In the genomic region with DNA sequence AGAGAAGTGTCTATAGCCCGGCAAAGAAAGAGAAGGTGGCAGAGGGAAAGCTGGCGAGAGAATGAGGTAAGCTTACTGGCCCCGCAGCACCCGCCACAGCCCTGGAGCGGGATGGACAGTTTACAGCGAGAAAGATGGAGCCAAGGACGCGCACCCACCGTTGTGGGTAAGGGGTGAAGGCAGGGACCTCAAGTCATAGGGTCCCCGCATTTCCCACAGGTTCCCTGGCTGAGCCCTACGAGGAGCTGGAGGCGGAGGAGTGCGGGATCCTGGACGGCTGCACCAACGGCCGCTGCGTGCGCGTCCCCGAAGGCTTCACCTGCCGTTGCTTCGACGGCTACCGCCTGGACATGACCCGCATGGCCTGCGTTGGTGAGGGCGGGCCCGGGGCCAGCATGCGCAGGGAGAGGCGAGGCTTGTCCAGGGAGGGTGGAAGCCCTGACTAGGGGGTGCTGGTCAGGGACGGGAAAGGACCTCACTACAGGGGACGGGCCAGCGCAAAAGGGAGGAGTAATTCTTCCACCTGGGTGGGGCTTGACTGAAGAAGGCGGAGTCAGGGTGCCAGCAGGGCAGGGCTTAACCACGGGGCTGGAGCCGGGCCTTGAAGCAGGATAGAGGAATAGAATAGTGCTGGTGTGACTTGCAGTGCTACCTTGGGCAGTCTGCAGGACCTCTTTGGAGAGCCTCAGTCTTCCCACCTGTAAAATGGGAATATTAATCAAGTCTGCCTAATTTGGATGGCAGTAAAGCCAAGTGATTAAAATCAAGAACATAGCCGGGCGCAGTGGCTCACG, we compare ENCODE assay signal across 26 cellular contexts. TPM values are rescaled to one million over a fixed set of nuclear protein-coding genes. Genes with fewer than 3 reads are reported as not detected.
DNase-seq lines count a peak whose midpoint lies in the region; ATAC-seq, FAIRE-seq and TF ChIP-seq lines count a peak whose summit lies in the region.
"Had no signal": no experiment of that assay in that cellular context is flagged by ENCODE, and none has a peak within 500 bp of the region (broad histone marks: within the 10 kb centered on the region; RNA-seq: fewer than 3 reads in every experiment).

No MANE protein-coding gene starts in this region.

- H3K4me3 ChIP-seq in IMR-90 (ENCODE audit: insufficient read depth, low read depth, low read length) (no peak overlapping the region), H1 (ENCODE audit: extremely low read depth in 1 of 4, insufficient read depth in 2 of 4, low read depth in 3 of 4, low read length in 4 of 4) (no peak overlapping the region), trophoblast cell (ENCODE audit: low read depth, low read length) (peak overlapping the region; percentile 18), GM23248 (no peak overlapping the region)
- H3K4me3 ChIP-seq: thoracic aorta had no signal

- no peak overlapping the region for H2BK15ac ChIP-seq in IMR-90 (ENCODE audit: low read depth, low read length)
- H2BK15ac ChIP-seq in H1 (ENCODE audit: low read length): no peak overlapping the region

- TF ChIP-seq POLR2A in IMR-90 (IDR thresholded peaks at IDR 0.05; ENCODE audit: low read depth, low read length) (no peak), H1 (IDR thresholded peaks at IDR 0.05; ENCODE audit: control extremely low read depth in 1 of 2, low read depth in 2 of 2, low read length in 2 of 2) (no peak)

- H4K20me1 ChIP-seq in IMR-90 (ENCODE audit: insufficient read depth, low read length) (peaks cover 7% of the 10 kb centered on the region; the same call in 1 of the 2 replicates), H1 (replicated peaks in 1 of 2; ENCODE audit: control insufficient read depth in 1 of 2, insufficient read depth in 2 of 2, low read length in 2 of 2) (peaks cover 2% of the 10 kb centered on the region in 2 experiments), GM23248 (ENCODE audit: insufficient read depth) (no peaks in the 10 kb centered on the region)

- no peak overlapping the region for H2BK120ac ChIP-seq in IMR-90 (ENCODE audit: low read depth, low read length)
- H2BK120ac ChIP-seq in H1 (replicated peaks; ENCODE audit: low read depth, low read length): no peak overlapping the region
- no peak overlapping the region for H2BK120ac ChIP-seq in trophoblast cell (ENCODE audit: insufficient read depth, low read length, poor library complexity)

- H3K27ac ChIP-seq in IMR-90 (ENCODE audit: insufficient read depth, low read length) (no peak overlapping the region), H1 (ENCODE audit: low read depth, low read length) (no peak overlapping the region), trophoblast cell (ENCODE audit: low read depth, low read length) (no peak overlapping the region), GM23248 (no peak overlapping the region)
- H3K27ac ChIP-seq: parathyroid adenoma, thoracic aorta had no signal

- POLR2A ChIA-PET in IMR-90 (lab: Charles Lee; ENCODE audit: unreplicated experiment) (no interaction called here), H1 (lab: Charles Lee; ENCODE audit: partially characterized antibody) (interaction anchor here (1.0 to 1.2 kb wide), 2 partner anchors 24 to 504 kb away, joined by 3 to 8 read pairs; no protein-coding TSS in a partner anchor)

- FAIRE-seq in H1 (lab: Jason Lieb, UNC): no peak
- FAIRE-seq: urothelium cell line had no signal

- no peak for ATAC-seq in Right ventricle myocardium inferior
- ATAC-seq in IMR-90 (ENCODE audit: low read depth): no peak
- ATAC-seq in GM21360 (IDR thresholded peaks at IDR 0.05; ENCODE audit: unreplicated experiment): no peak
- ATAC-seq: effector memory CD8-positive, alpha-beta T cell had no signal

- peaks cover 0 to 7% of the 10 kb centered on the region in 2 experiments; a peak in 1 of 4 replicates for H3K79me1 ChIP-seq in IMR-90 (ENCODE audit: low read depth in 1 of 2, low read length in 2 of 2)
- H3K79me1 ChIP-seq in H1 (ENCODE audit: low read depth, low read length): no peaks in the 10 kb centered on the region
- H3K79me1 ChIP-seq in trophoblast cell (ENCODE audit: low read length): peaks cover 30% of the 10 kb centered on the region

- H3K9ac ChIP-seq in IMR-90 (ENCODE audit: low read depth, low read length) (no peak overlapping the region), H1 (replicated peaks in 1 of 4; ENCODE audit: extremely low read depth in 1 of 4, low read depth in 3 of 4, low read length in 3 of 4) (no peak overlapping the region), trophoblast cell (ENCODE audit: low read length) (no peak overlapping the region), GM23248 (no peak overlapping the region)
- H3K9ac ChIP-seq: parathyroid adenoma had no signal

- H3K23me2 ChIP-seq in H1 (ENCODE audit: low read depth, low read length): peaks cover 2% of the 10 kb centered on the region; the same call in 1 of the 2 replicates

- intact Hi-C loops in Right ventricle myocardium inferior (cut with DNase I): no loop called here
- intact Hi-C loops in cardiac septum (cut with DNase I): no loop called here
- intact Hi-C loops in IMR-90 (cut with micrococcal nuclease): no loop called here

- H3K9me3 ChIP-seq in IMR-90 (ENCODE audit: control insufficient read depth, insufficient read depth, low read length) (no peaks in the 10 kb centered on the region), H1 (ENCODE audit: insufficient read depth in 2 of 2, low read depth in 1 of 2, low read length in 1 of 2) (no peaks in the 10 kb centered on the region), trophoblast cell (ENCODE audit: insufficient read depth, low read depth, low read length) (no peaks in the 10 kb centered on the region), GM23248 (ENCODE audit: low read depth) (no peaks in the 10 kb centered on the region)
- H3K9me3 ChIP-seq: thoracic aorta had no signal

- peak overlapping the region; percentile 50 for H2AK9ac ChIP-seq in IMR-90 (replicated peaks; ENCODE audit: low read depth, low read length, poor library complexity)

- H3K27me3 ChIP-seq in IMR-90 (ENCODE audit: control insufficient read depth, insufficient read depth, low read length) (no peaks in the 10 kb centered on the region), H1 (replicated peaks in 1 of 4; ENCODE audit: control insufficient read depth in 3 of 4, extremely low read depth in 1 of 4, insufficient read depth in 3 of 4, low read length in 3 of 4) (no peaks in the 10 kb centered on the region), trophoblast cell (ENCODE audit: insufficient read depth, low read length) (no peaks in the 10 kb centered on the region), GM23248 (replicated peaks; ENCODE audit: insufficient read depth) (no peaks in the 10 kb centered on the region)

- H3K79me2 ChIP-seq in H1 (ENCODE audit: control insufficient read depth in 1 of 2, insufficient read depth in 2 of 2, low read length in 2 of 2) (no peaks in the 10 kb centered on the region), trophoblast cell (ENCODE audit: control insufficient read depth, insufficient read depth, low read length, poor library complexity) (peaks cover 2% of the 10 kb centered on the region), GM23248 (ENCODE audit: insufficient read depth) (no peaks in the 10 kb centered on the region)
- H3K79me2 ChIP-seq: parathyroid adenoma had no signal

- H3K4ac ChIP-seq in IMR-90 (ENCODE audit: low read depth, low read length): no peak overlapping the region
- no peak overlapping the region for H3K4ac ChIP-seq in H1 (replicated peaks; ENCODE audit: insufficient read length, low read depth, low read length)
- H3K4ac ChIP-seq in trophoblast cell (ENCODE audit: low read depth, low read length): no peak overlapping the region

- no peak overlapping the region for H3K14ac ChIP-seq in IMR-90 (replicated peaks; ENCODE audit: low read depth, low read length)
- H3K14ac ChIP-seq in H1 (ENCODE audit: insufficient read length): no peak overlapping the region
- H3K14ac ChIP-seq in trophoblast cell (ENCODE audit: low read length): no peak overlapping the region

- CTCF ChIA-PET in IMR-90 (lab: Yijun Ruan, JAX): no interaction called here
- CTCF ChIA-PET in H1 (lab: Charles Lee; ENCODE audit: partially characterized antibody): interaction anchor here (0.6 to 0.9 kb wide), 2 partner anchors 24 to 150 kb away, joined by 3 read pairs; a partner anchor contains a TSS

- in situ Hi-C loops in IMR-90 (cut with MboI; ENCODE audit: low sequenced_read_pairs) (no loop called here), GM23248 (cut with MboI) (no loop called here)

- BruUV-seq in IMR-90 (replicated peaks; lab: Mats Ljungman, UMichigan): no TSS peak

- 0 out of 2 replicates have a peak overlapping the region, but pooled peaks have one; percentile 28 for H2AK5ac ChIP-seq in IMR-90 (ENCODE audit: low read depth, low read length)
- no peak overlapping the region for H2AK5ac ChIP-seq in H1 (ENCODE audit: low read depth, low read length)
- H2AK5ac ChIP-seq in trophoblast cell (ENCODE audit: low read length): peak overlapping the region; percentile 51

- no peak overlapping the region for H4K12ac ChIP-seq in trophoblast cell (ENCODE audit: low read depth, low read length)

- TF ChIP-seq CTCF in IMR-90 (conservative IDR thresholded peaks at IDR 0.05; ENCODE audit: low read depth, low read length) (no peak), H1 (IDR thresholded peaks at IDR 0.05; ENCODE audit: control extremely low read depth in 1 of 3, insufficient read depth in 1 of 3, low read depth in 1 of 3, low read length in 3 of 3) (no peak)

- TF ChIP-seq EP300 in H1 (IDR thresholded peaks at IDR 0.05; ENCODE audit: borderline replicate concordance in 1 of 2, low read depth in 2 of 2, low read length in 2 of 2): no peak

- H4K8ac ChIP-seq in IMR-90 (ENCODE audit: low read depth in 2 of 2, low read length in 2 of 2): no peak overlapping the region
- H4K8ac ChIP-seq in H1 (ENCODE audit: extremely low read depth, insufficient read depth, low read length): no peak overlapping the region
- H4K8ac ChIP-seq in trophoblast cell (ENCODE audit: low read depth, low read length): peak overlapping the region; percentile 5

- H3K18ac ChIP-seq in IMR-90 (ENCODE audit: low read depth, low read length) (no peak overlapping the region), H1 (ENCODE audit: extremely low read depth, low read length) (no peak overlapping the region), trophoblast cell (ENCODE audit: low read length) (peak overlapping the region; percentile 58)

- dilution Hi-C loops in IMR-90 (cut with HindIII; ENCODE audit: low sequenced_read_pairs, unreplicated experiment): no loop called here

- peaks cover 8% of the 10 kb centered on the region; the same call in 1 of the 2 replicates for H3K4me1 ChIP-seq in IMR-90 (ENCODE audit: control insufficient read depth, insufficient read depth, low read length)
- peaks cover 0 to 20% (median 8%) of the 10 kb centered on the region in 4 experiments; a peak in 6 of 7 replicates for H3K4me1 ChIP-seq in H1 (replicated peaks in 1 of 4; ENCODE audit: control insufficient read depth in 3 of 4, insufficient read depth in 4 of 4, low read length in 3 of 4)
- H3K4me1 ChIP-seq in trophoblast cell (ENCODE audit: control insufficient read depth in 1 of 2, insufficient read depth in 2 of 2, low read length in 2 of 2): peaks cover 32 to 49% of the 10 kb centered on the region in 2 experiments
- no peaks in the 10 kb centered on the region for H3K4me1 ChIP-seq in GM23248 (ENCODE audit: insufficient read depth)

- H4K91ac ChIP-seq in IMR-90 (ENCODE audit: insufficient read depth, low read depth, low read length) (no peak overlapping the region), H1 (replicated peaks; ENCODE audit: insufficient read length, low read length) (no peak overlapping the region), trophoblast cell (ENCODE audit: low read depth, low read length) (peak overlapping the region; percentile 8)

- peaks cover 21% of the 10 kb centered on the region for H3K9me1 ChIP-seq in IMR-90 (ENCODE audit: insufficient read depth, low read length)

- no peak for TF ChIP-seq RAD21 in IMR-90 (IDR thresholded peaks at IDR 0.05; ENCODE audit: low read length)
- TF ChIP-seq RAD21 in H1 (IDR thresholded peaks at IDR 0.05 in 1 of 2, conservative IDR thresholded peaks at IDR 0.05 in 1 of 2; ENCODE audit: low read depth in 2 of 2, low read length in 2 of 2): no peak

- H3K4me2 ChIP-seq in IMR-90 (ENCODE audit: low read depth, low read length) (no peak overlapping the region), H1 (ENCODE audit: insufficient read depth in 1 of 2, low read depth in 2 of 2, low read length in 2 of 2) (no peak overlapping the region), trophoblast cell (ENCODE audit: low read length) (no peak overlapping the region), GM23248 (ENCODE audit: unreplicated experiment) (no peak overlapping the region)

- no peaks in the 10 kb centered on the region for H3K9me2 ChIP-seq in GM23248 (ENCODE audit: insufficient read depth)

- H3K36me3 ChIP-seq in IMR-90 (ENCODE audit: control insufficient read depth, insufficient read depth, low read length) (peaks cover 62% of the 10 kb centered on the region), H1 (ENCODE audit: control insufficient read depth in 2 of 4, insufficient read depth in 4 of 4, low read length in 3 of 4) (peaks cover 2 to 21% (median 8%) of the 10 kb centered on the region in 4 experiments; a peak in 7 of 8 replicates), trophoblast cell (ENCODE audit: control insufficient read depth in 1 of 2, insufficient read depth in 2 of 2, low read length in 2 of 2) (peaks cover 30 to 35% of the 10 kb centered on the region in 2 experiments), GM23248 (ENCODE audit: low read depth) (no peaks in the 10 kb centered on the region; the same call in 1 of the 2 replicates)

- H2AFZ ChIP-seq in IMR-90 (replicated peaks; ENCODE audit: low read length, poor library complexity) (peak overlapping the region; percentile 63), H1 (ENCODE audit: low read length) (no peak overlapping the region), trophoblast cell (ENCODE audit: insufficient read depth, low read length, poor library complexity) (no peak overlapping the region), GM23248 (no peak overlapping the region)
- H2AFZ ChIP-seq: parathyroid adenoma had no signal

- H2BK5ac ChIP-seq in IMR-90 (ENCODE audit: low read depth, low read length, poor library complexity, severe bottlenecking) (no peak overlapping the region), H1 (ENCODE audit: low read depth, low read length) (no peak overlapping the region), trophoblast cell (ENCODE audit: low read depth, low read length, poor library complexity) (no peak overlapping the region)

- WGBS in IMR-90 (ENCODE audit: extremely low coverage in 2 of 2, insufficient read length in 1 of 2), 2 experiments: 95% methylated on average over 19 of the region's 39 CpGs; no CpG with 5 or more reads in 1 of the 2 experiments
- 95% methylated on average over 32 of the region's 39 CpGs; no CpG with 5 or more reads in 1 of the 2 experiments for WGBS in H1 (ENCODE audit: extremely low coverage in 1 of 2, insufficient coverage in 1 of 2, insufficient read length in 1 of 2, insufficient replicate concordance in 2 of 2, low coverage in 1 of 2, low lambda C conversion rate in 2 of 2, missing lambda C conversion rate in 1 of 2), 2 experiments
- no CpG with 5 or more reads among the region's 39 CpGs for WGBS in trophoblast cell (ENCODE audit: extremely low coverage, insufficient coverage, insufficient read length)
- 94 to 95% methylated on average over 38 to 39 of the region's 39 CpGs for WGBS in GM23248 (ENCODE audit: low coverage in 1 of 2, low lambda C conversion rate in 2 of 2, missing lambda C conversion rate in 2 of 2), 2 experiments

- H4K5ac ChIP-seq in IMR-90 (ENCODE audit: low read depth, low read length): no peak overlapping the region
- H4K5ac ChIP-seq in H1 (ENCODE audit: insufficient read length, low read depth, low read length): no peak overlapping the region

- DNase-seq in Right ventricle myocardium inferior (ENCODE audit: missing footprints): peak; percentile 60
- DNase-seq in cardiac septum (ENCODE audit: low spot score): no peak
- DNase-seq in IMR-90: no peak
- no peak for DNase-seq in H1 (ENCODE audit: low read depth in 1 of 2, low spot score in 2 of 2)
- peak in 1 of 2 donors; percentile 34 for DNase-seq in trophoblast cell
- DNase-seq in globus pallidus (ENCODE audit: low spot score): no peak
- no peak for DNase-seq in GM23248
- DNase-seq: activated CD4-positive, alpha-beta T cell treated with anti-CD3 and anti-CD28 coated beads for 48 hours; activated gamma-delta T cell; CD4-positive, alpha-beta T cell; central memory CD4-positive, alpha-beta T cell; cortex of kidney; DMS79 treated with DMSO at 0.1 percent for 48 hours; effector memory CD8-positive, alpha-beta T cell; GF-D8; Kasumi-1; mammary epithelial cell; NCI-H1417; NCI-H2029 treated with DMSO at 0.1 percent for 48 hours; NCI-H526; NK-92 treated with Interleukin-12 subunit alpha and Interleukin-12 subunit beta, amount 100 ng/mL, for 24 hours; stimulated activated CD4-positive, alpha-beta T cell treated with anti-CD3 and anti-CD28 coated beads, Interleukin-2, amount 100 ng/mL, for 24 hours had no signal

- no peak overlapping the region for H2BK20ac ChIP-seq in IMR-90 (ENCODE audit: low read depth, low read length)
- no peak overlapping the region for H2BK20ac ChIP-seq in H1 (ENCODE audit: low read length)

- H3K23ac ChIP-seq in IMR-90 (ENCODE audit: low read depth, low read length) (no peak overlapping the region), H1 (ENCODE audit: insufficient read length) (no peak overlapping the region), trophoblast cell (ENCODE audit: low read length) (no peak overlapping the region)

- H2BK12ac ChIP-seq in H1 (ENCODE audit: low read depth, low read length): no peak overlapping the region
- peak overlapping the region; percentile 33 for H2BK12ac ChIP-seq in trophoblast cell (ENCODE audit: low read length)

- peaks cover 20% of the 10 kb centered on the region for H3F3A ChIP-seq in GM23248 (ENCODE audit: insufficient read depth)

- H3K56ac ChIP-seq in IMR-90 (ENCODE audit: extremely low read depth, insufficient read depth, low read length): no peak overlapping the region
- H3K56ac ChIP-seq in H1 (replicated peaks; ENCODE audit: insufficient read length, low read depth, low read length): no peak overlapping the region

RNA-seq across cellular contexts. Expression of a gene that starts 26.5 kb away (rescaled TPM):
- total RNA-seq in Right ventricle myocardium inferior (324 TPM), cardiac septum (216 TPM), IMR-90 (2012; rRNA removed) (4.4 and 14.7 TPM in 2 replicates)
- polyA plus RNA-seq in IMR-90 (2012; rRNA removed) (61.6 and 70.3 TPM in 2 replicates), H1 (2011; rRNA removed) (54.5 and 111 TPM in 2 replicates), GM23248 (2016; fragmentation: Nextera tagmentation; extraction: Ambion mirVana) (45.5 and 47.2 TPM in 2 replicates)
- polyA plus RNA-seq in IMR-90 (2012; cell fraction: cytosol; rRNA removed): 121 and 133 TPM in 2 replicates
- 202 and 477 TPM in 2 replicates for polyA plus RNA-seq in IMR-90 (2012; cell fraction: nucleus; rRNA removed; ENCODE audit: low replicate concordance)
- total RNA-seq in H1 (2021; fragmentation: NEBNext Ultra II Directional; extraction: Animal tissue kit (Norgen Biotek cat#: 25700)): 75.3 and 77.1 TPM in 2 replicates
- 68.6 TPM for polyA plus RNA-seq in H1 (2011; cell fraction: cytosol; rRNA removed)
- 270 TPM for polyA plus RNA-seq in H1 (2011; cell fraction: nucleus; rRNA removed)
- 51.9 to 154 TPM (median 115 TPM) in 4 replicates for polyA plus RNA-seq in H1 (2012, experiment 1 of 2)
- polyA plus RNA-seq in H1 (2012, experiment 2 of 2): 94.0 TPM
- 67.1 TPM for polyA plus RNA-seq in H1 (2013, experiment 1 of 2)
- 56.9 TPM for polyA plus RNA-seq in H1 (2013, experiment 2 of 2)
- 21.2 and 23.9 TPM in 2 replicates for polyA minus RNA-seq in H1 (2011; rRNA and poly(A)+ RNA removed)
- polyA minus RNA-seq in H1 (2011; cell fraction: cytosol; rRNA and poly(A)+ RNA removed): 61.7 TPM
- 58.2 TPM for polyA minus RNA-seq in H1 (2011; cell fraction: nucleus; rRNA and poly(A)+ RNA removed)
- 93.8 and 98.4 TPM in 2 replicates for polyA plus RNA-seq in trophoblast cell (2013)
- 18.0 and 18.3 TPM in 2 replicates for total RNA-seq in GM23248 (2014; rRNA removed; shearing (Covaris generic))

RNA-seq across cellular contexts. Expression of a gene that starts 51.0 kb away (rescaled TPM):
- total RNA-seq in Right ventricle myocardium inferior: 20.6 TPM
- total RNA-seq in cardiac septum: 28.6 TPM
- total RNA-seq in IMR-90 (2012; rRNA removed): 15.6 and 16.1 TPM in 2 replicates
- polyA plus RNA-seq in IMR-90 (2012; rRNA removed): 94.0 and 108 TPM in 2 replicates
- 70.5 and 114 TPM in 2 replicates for polyA plus RNA-seq in IMR-90 (2012; cell fraction: cytosol; rRNA removed)
- polyA plus RNA-seq in IMR-90 (2012; cell fraction: nucleus; rRNA removed; ENCODE audit: low replicate concordance): 124 and 239 TPM in 2 replicates
- 72.8 and 74.6 TPM in 2 replicates for total RNA-seq in H1 (2021; fragmentation: NEBNext Ultra II Directional; extraction: Animal tissue kit (Norgen Biotek cat#: 25700))
- 98.8 and 158 TPM in 2 replicates for polyA plus RNA-seq in H1 (2011; rRNA removed)
- polyA plus RNA-seq in H1 (2011; cell fraction: cytosol; rRNA removed): 81.1 TPM
- polyA plus RNA-seq in H1 (2011; cell fraction: nucleus; rRNA removed): 207 TPM
- polyA plus RNA-seq in H1 (2012, experiment 1 of 2): 79.8 to 106 TPM (median 102 TPM) in 4 replicates
- polyA plus RNA-seq in H1 (2012, experiment 2 of 2): 95.8 TPM
- 79.2 TPM for polyA plus RNA-seq in H1 (2013, experiment 1 of 2)
- polyA plus RNA-seq in H1 (2013, experiment 2 of 2): 73.3 TPM
- polyA minus RNA-seq in H1 (2011; rRNA and poly(A)+ RNA removed): 44.1 and 59.2 TPM in 2 replicates
- 83.1 TPM for polyA minus RNA-seq in H1 (2011; cell fraction: cytosol; rRNA and poly(A)+ RNA removed)
- polyA minus RNA-seq in H1 (2011; cell fraction: nucleus; rRNA and poly(A)+ RNA removed): 68.1 TPM
- 86.0 and 94.0 TPM in 2 replicates for polyA plus RNA-seq in trophoblast cell (2013)
- total RNA-seq in GM23248 (2014; rRNA removed; shearing (Covaris generic)): 27.8 and 36.3 TPM in 2 replicates
- polyA plus RNA-seq in GM23248 (2016; fragmentation: Nextera tagmentation; extraction: Ambion mirVana): 62.2 and 66.4 TPM in 2 replicates
